19 cellular contexts compared by ENCODE assay signal in the genomic region with DNA sequence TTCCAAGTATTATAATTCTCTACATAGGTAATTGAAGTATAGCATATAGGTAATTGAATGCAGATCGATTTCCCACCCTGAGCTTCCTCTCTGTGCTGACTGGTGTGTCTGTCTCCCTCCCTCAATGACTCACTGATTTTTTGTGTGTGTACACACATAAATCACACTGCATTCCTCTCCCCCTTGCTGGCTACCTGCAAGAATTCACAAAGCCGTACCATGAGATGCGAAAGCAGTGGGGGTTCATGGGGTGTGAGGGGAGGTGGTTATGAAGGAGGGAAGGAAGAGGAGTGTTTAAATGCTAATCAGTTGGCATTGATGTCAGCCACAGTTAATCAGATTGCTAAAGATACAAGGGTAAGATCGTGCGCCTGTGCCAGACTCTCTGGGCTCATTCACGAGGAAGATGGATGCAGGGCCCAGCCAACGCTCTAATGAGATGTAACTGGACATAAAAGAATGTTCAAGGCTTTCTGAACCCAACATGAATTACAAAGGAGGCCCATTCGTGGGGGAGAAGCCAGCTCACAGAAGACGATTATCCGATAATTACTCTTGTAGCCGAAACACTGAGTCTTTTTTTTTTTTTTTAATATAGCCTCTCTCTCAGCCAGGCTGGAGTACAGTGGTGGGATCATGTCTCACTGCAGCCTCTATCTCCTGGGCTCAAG.
A peak's percentile ranks its signal among the peaks of the same experiment; 100 is the strongest.
DNase-seq lines count a peak whose midpoint lies in the region; ATAC-seq and TF ChIP-seq lines count a peak whose summit lies in the region.
"Had no signal": no experiment of that assay in that cellular context is flagged by ENCODE, and none has a peak within 500 bp of the region (broad histone marks: within the 10 kb centered on the region; RNA-seq: fewer than 3 reads in every experiment).

No MANE protein-coding gene starts in this region.

- H4K5ac ChIP-seq in mesendoderm (ENCODE audit: low read length): no peak overlapping the region

- H3K4me1 Mint-ChIP-seq in brain: peaks cover 38% of the 10 kb centered on the region
- H3K4me1 Mint-ChIP-seq: CD4-positive, CD25-positive, alpha-beta regulatory T cell had no signal

- ATAC-seq in GM21367 (IDR thresholded peaks at IDR 0.05; ENCODE audit: unreplicated experiment) (no peak), GM21390 (IDR thresholded peaks at IDR 0.05; ENCODE audit: unreplicated experiment) (no peak)
- ATAC-seq: GM12878, K562, Panc1 had no signal

- H3K79me2 ChIP-seq in mesendoderm (ENCODE audit: control insufficient read depth, insufficient read depth, low read length): no peaks in the 10 kb centered on the region

- H3K36me3 ChIP-seq in mesendoderm (ENCODE audit: control insufficient read depth, insufficient read depth, low read length): no peaks in the 10 kb centered on the region
- H3K36me3 ChIP-seq: BE2C, SJSA1 had no signal

- H3K27ac Mint-ChIP-seq in brain: peak overlapping the region in 4 of 5 experiments; percentile 49 to 82 (median 71)
- H3K27ac Mint-ChIP-seq: CD4-positive, CD25-positive, alpha-beta regulatory T cell had no signal

- no peak overlapping the region for H4K8ac ChIP-seq in mesendoderm (ENCODE audit: low read depth, low read length)

- no peaks in the 10 kb centered on the region for H3K27me3 ChIP-seq in mesendoderm (ENCODE audit: insufficient read depth, low read length, poor library complexity)
- H3K27me3 ChIP-seq: BE2C had no signal

- H3K36me3 Mint-ChIP-seq in brain: peaks cover under 1% of the 10 kb centered on the region
- H3K36me3 Mint-ChIP-seq: CD4-positive, CD25-positive, alpha-beta regulatory T cell had no signal

- no peak overlapping the region for H3K56ac ChIP-seq in mesendoderm (ENCODE audit: low read length)

- DNase-seq in NCI-H82 (lab: John Stamatoyannopoulos, UW) (peak; percentile 43), NCI-H82 treated with DMSO at 0.1 percent for 48 hours (lab: John Stamatoyannopoulos, UW; ENCODE audit: unreplicated experiment) (no peak), mesendoderm (peak; percentile 71), NCI-H774 (lab: John Stamatoyannopoulos, UW) (no peak), G401 (ENCODE audit: low spot score) (no peak)
- DNase-seq: 8988T; BE2C; Caco-2; CD4-positive, CD25-positive, alpha-beta regulatory T cell; DMS153; NCI-H1694 treated with DMSO at 0.1 percent for 48 hours; NCI-H524 treated with DMSO at 0.1 percent for 48 hours had no signal

- H3K4ac ChIP-seq in mesendoderm (ENCODE audit: low read depth, low read length): no peak overlapping the region

- peaks cover 7% of the 10 kb centered on the region for H3K4me1 ChIP-seq in mesendoderm (ENCODE audit: control insufficient read depth, low read depth, low read length)
- H3K4me1 ChIP-seq: BE2C, Caco-2, SJSA1 had no signal

- H3K18ac ChIP-seq in mesendoderm (ENCODE audit: low read length): no peak overlapping the region

- no peaks in the 10 kb centered on the region for H3K79me1 ChIP-seq in mesendoderm (ENCODE audit: low read length)

- H3K9ac ChIP-seq in mesendoderm (ENCODE audit: low read length): no peak overlapping the region

- TF ChIP-seq CTCF in brain (conservative IDR thresholded peaks at IDR 0.05): no peak

- H2BK120ac ChIP-seq in mesendoderm (ENCODE audit: low read depth, low read length): no peak overlapping the region

- H3K9me3 Mint-ChIP-seq in brain: peaks cover 0 to 4% (median under 1%) of the 10 kb centered on the region in 5 experiments

- WGBS in mesendoderm (ENCODE audit: extremely low coverage, insufficient coverage, low lambda C conversion rate): no CpG with 5 or more reads among the region's 11 CpGs

- in situ Hi-C loops in G401 (cut with HindIII; ENCODE audit: low sequenced_read_pairs): no loop called here

- peaks cover 16% of the 10 kb centered on the region for H3K27me3 Mint-ChIP-seq in brain

- no peak overlapping the region for H3K27ac ChIP-seq in mesendoderm (ENCODE audit: low read depth, low read length)
- H3K27ac ChIP-seq: SJSA1 had no signal

- H3K4me3 Mint-ChIP-seq in brain: peak overlapping the region in 4 of 5 experiments; percentile 6 to 53 (median 26)
- H3K4me3 Mint-ChIP-seq: CD4-positive, CD25-positive, alpha-beta regulatory T cell had no signal

- no peak overlapping the region for H3K4me2 ChIP-seq in mesendoderm (ENCODE audit: low read length)

- no peak overlapping the region for H2AK5ac ChIP-seq in mesendoderm (ENCODE audit: low read length)

- H3K4me3 ChIP-seq in mesendoderm (ENCODE audit: low read length): no peak overlapping the region
- H3K4me3 ChIP-seq: GM12878, K562, SJSA1 had no signal

- no peak overlapping the region for H3K23ac ChIP-seq in mesendoderm (ENCODE audit: low read length)

- no peak overlapping the region for H2BK15ac ChIP-seq in mesendoderm (replicated peaks; ENCODE audit: low read depth)

- H2BK5ac ChIP-seq in mesendoderm (ENCODE audit: low read length): no peak overlapping the region

Comparison
In these comparisons a context has a peak if more than half of its experiments do, and no peak if none do; other contexts are left out.
1. DNase-seq: peak in NCI-H82 (single experiment) and mesendoderm (single experiment); none in NCI-H82 treated with DMSO at 0.1 percent for 48 hours (single experiment), NCI-H774 (single experiment) and G401 (single experiment).